23 cellular contexts compared by ENCODE assay signal in genomic region chr12:31880340-31880739, GRCh38.
A peak's percentile ranks its signal among the peaks of the same experiment; 100 is the strongest.
DNase-seq lines count a peak whose midpoint lies in the region; ATAC-seq and TF ChIP-seq lines count a peak whose summit lies in the region.
"Had no signal": no experiment of that assay in that cellular context is flagged by ENCODE, and none has a peak within 500 bp of the region (broad histone marks: within the 10 kb centered on the region; RNA-seq: fewer than 3 reads in every experiment).

No MANE protein-coding gene starts in this region.

- H2AK5ac ChIP-seq in mesenchymal stem cell (ENCODE audit: low read length, severe bottlenecking) = no peak overlapping the region

- H3K18ac ChIP-seq in mesenchymal stem cell (ENCODE audit: low read depth in 1 of 2, low read length in 2 of 2) = peak overlapping the region in 1 of 2 experiments; percentile 48

- H3K27me3 Mint-ChIP-seq in CD4-positive, CD25-positive, alpha-beta regulatory T cell = no peaks in the 10 kb centered on the region
- no peaks in the 10 kb centered on the region for H3K27me3 Mint-ChIP-seq in activated T-helper 17 cell treated with anti-CD3 and anti-CD28 coated beads, Interleukin-2, amount 50 U/mL, for 72 hours

- H3K9me3 Mint-ChIP-seq in CD4-positive, CD25-positive, alpha-beta regulatory T cell = peaks cover 0 to 13% (median 3%) of the 10 kb centered on the region in 7 donors
- H3K9me3 Mint-ChIP-seq in activated T-helper 17 cell treated with anti-CD3 and anti-CD28 coated beads, Interleukin-2, amount 50 U/mL, for 72 hours = peaks cover 5% of the 10 kb centered on the region

- no peak overlapping the region for H3K4me2 ChIP-seq in mesenchymal stem cell (ENCODE audit: low read length, poor library complexity, severe bottlenecking)
- H3K4me2 ChIP-seq: KMS-11 had no signal

- no peak overlapping the region for H3K9ac ChIP-seq in mesenchymal stem cell (ENCODE audit: low read length)
- H3K9ac ChIP-seq: KMS-11 had no signal

- no peak overlapping the region for H2BK5ac ChIP-seq in mesenchymal stem cell (ENCODE audit: low read depth, low read length, poor library complexity, severe bottlenecking)

- H3K27ac ChIP-seq in CD4-positive, CD25-positive, alpha-beta regulatory T cell (ENCODE audit: insufficient read depth, low read length, poor library complexity, severe bottlenecking) = no peak overlapping the region
- no peak overlapping the region for H3K27ac ChIP-seq in HEK293 (ENCODE audit: extremely low read depth, low read depth, low read length)
- no peak overlapping the region for H3K27ac ChIP-seq in mesenchymal stem cell (ENCODE audit: low read length, poor library complexity, severe bottlenecking)
- H3K27ac ChIP-seq in left lung = no peak overlapping the region
- H3K27ac ChIP-seq: C4-2B, epithelial cell of prostate, KMS-11, prostate gland, tibial artery had no signal

- no peak overlapping the region for H3K23ac ChIP-seq in mesenchymal stem cell (ENCODE audit: low read length in 2 of 2)

- CTCF ChIA-PET in HEK293 (lab: Yijun Ruan, JAX) = no interaction called here

- TF ChIP-seq CTCF in HEK293 (tag by site-specific recombination; IDR thresholded peaks at IDR 0.05) (no peak), left lung (IDR thresholded peaks at IDR 0.05) (no peak)

- peak overlapping the region in 2 of 3 donors; percentile 55 to 56 for H3K27ac Mint-ChIP-seq in CD4-positive, CD25-positive, alpha-beta regulatory T cell
- peak overlapping the region; percentile 8 for H3K27ac Mint-ChIP-seq in activated T-helper 17 cell treated with anti-CD3 and anti-CD28 coated beads, Interleukin-2, amount 50 U/mL, for 72 hours

- no peak overlapping the region for H4K8ac ChIP-seq in mesenchymal stem cell (ENCODE audit: low read length)

- no peak overlapping the region for H3K4me3 ChIP-seq in CD4-positive, CD25-positive, alpha-beta regulatory T cell (ENCODE audit: low read depth, low read length)
- no peak overlapping the region for H3K4me3 ChIP-seq in HEK293 (ENCODE audit: low read depth, low read length)
- H3K4me3 ChIP-seq in mesenchymal stem cell (ENCODE audit: insufficient read depth in 1 of 2, low read depth in 1 of 2, low read length in 2 of 2) = no peak overlapping the region
- no peak overlapping the region for H3K4me3 ChIP-seq in left lung
- H3K4me3 ChIP-seq: dorsolateral prefrontal cortex, prostate gland, tibial artery had no signal

- intact Hi-C loops in left lung (cut with DNase I) = no loop called here

- H3K4me3 Mint-ChIP-seq in CD4-positive, CD25-positive, alpha-beta regulatory T cell = no peak overlapping the region
- no peak overlapping the region for H3K4me3 Mint-ChIP-seq in activated T-helper 17 cell treated with anti-CD3 and anti-CD28 coated beads, Interleukin-2, amount 50 U/mL, for 72 hours
- H3K4me3 Mint-ChIP-seq: neural crest cell had no signal

- peaks cover 4% of the 10 kb centered on the region for H3K36me3 Mint-ChIP-seq in CD4-positive, CD25-positive, alpha-beta regulatory T cell
- no peaks in the 10 kb centered on the region for H3K36me3 Mint-ChIP-seq in activated T-helper 17 cell treated with anti-CD3 and anti-CD28 coated beads, Interleukin-2, amount 50 U/mL, for 72 hours (ENCODE audit: low read depth)

- no peaks in the 10 kb centered on the region for H3K27me3 ChIP-seq in CD4-positive, CD25-positive, alpha-beta regulatory T cell (ENCODE audit: control insufficient read depth, insufficient read depth, low read length)
- H3K27me3 ChIP-seq in mesenchymal stem cell (ENCODE audit: control insufficient read depth in 1 of 2, insufficient read depth in 1 of 2, low read length in 2 of 2) (no peaks in the 10 kb centered on the region), left lung (no peaks in the 10 kb centered on the region)
- H3K27me3 ChIP-seq: dorsolateral prefrontal cortex, tibial artery had no signal

- H3K4me1 Mint-ChIP-seq in CD4-positive, CD25-positive, alpha-beta regulatory T cell = peaks cover 9 to 42% (median 28%) of the 10 kb centered on the region in 4 donors
- peaks cover 1% of the 10 kb centered on the region for H3K4me1 Mint-ChIP-seq in activated T-helper 17 cell treated with anti-CD3 and anti-CD28 coated beads, Interleukin-2, amount 50 U/mL, for 72 hours
- H3K4me1 Mint-ChIP-seq: neural crest cell had no signal

- no peak for ATAC-seq in CD4-positive, CD25-positive, alpha-beta regulatory T cell (ENCODE audit: low read depth in 2 of 2)
- no peak for ATAC-seq in activated T-helper 17 cell treated with anti-CD3 and anti-CD28 coated beads, Interleukin-2, amount 50 U/mL, for 72 hours (replicated peaks)
- ATAC-seq in GM19455 (IDR thresholded peaks at IDR 0.05; ENCODE audit: unreplicated experiment) (no peak), left lung (no peak)

- H2BK12ac ChIP-seq in mesenchymal stem cell (ENCODE audit: low read length in 2 of 2) = no peak overlapping the region

- no peaks in the 10 kb centered on the region for H3K79me1 ChIP-seq in mesenchymal stem cell (replicated peaks; ENCODE audit: low read length, poor library complexity, severe bottlenecking)

- no peaks in the 10 kb centered on the region for H3K9me3 ChIP-seq in CD4-positive, CD25-positive, alpha-beta regulatory T cell (ENCODE audit: control insufficient read depth in 2 of 2, low read length in 2 of 2)
- H3K9me3 ChIP-seq in HEK293 (ENCODE audit: control insufficient read depth, insufficient read depth, low read depth, low read length) = no peaks in the 10 kb centered on the region
- H3K9me3 ChIP-seq in mesenchymal stem cell (ENCODE audit: control insufficient read depth, low read length) = no peaks in the 10 kb centered on the region
- peaks cover 0 to 18% of the 10 kb centered on the region in 2 donors for H3K9me3 ChIP-seq in left lung
- H3K9me3 ChIP-seq: prostate gland, tibial artery had no signal

- peaks cover 4% of the 10 kb centered on the region for H3K4me1 ChIP-seq in CD4-positive, CD25-positive, alpha-beta regulatory T cell (ENCODE audit: control insufficient read depth, insufficient read depth, low read length, poor library complexity, severe bottlenecking)
- H3K4me1 ChIP-seq in HEK293 (ENCODE audit: control insufficient read depth, insufficient read depth, low read length) = peaks cover 3% of the 10 kb centered on the region
- H3K4me1 ChIP-seq in mesenchymal stem cell (ENCODE audit: control insufficient read depth, insufficient read depth, low read depth, low read length) = peaks cover 1% of the 10 kb centered on the region
- peaks cover 0 to 22% of the 10 kb centered on the region in 2 donors for H3K4me1 ChIP-seq in left lung
- H3K4me1 ChIP-seq: prostate gland, tibial artery had no signal

- DNase-seq in CD4-positive, CD25-positive, alpha-beta regulatory T cell = no peak
- DNase-seq in mesenchymal stem cell = peak; percentile 82
- DNase-seq in left lung = no peak
- no peak for DNase-seq in cerebellar cortex (ENCODE audit: low spot score)
- DNase-seq in epidermal melanocyte (ENCODE audit: insufficient read length, low spot score) = no peak
- DNase-seq: activated CD4-positive, CD25-positive, alpha-beta regulatory T cell treated with anti-CD3 and anti-CD28 coated beads, Interleukin-2, amount 50 U/mL, for 72 hours; DMS79; dorsolateral prefrontal cortex; hypothalamus; kidney; mammary epithelial cell; NCI-H187; stimulated activated CD4-positive, alpha-beta T cell treated with anti-CD3 and anti-CD28 coated beads, Interleukin-2, amount 100 ng/mL, for 24 hours; stimulated activated naive CD4-positive, alpha-beta T cell treated with Interleukin-2 at 50 U/mL for 16 hours; tibial artery had no signal

- H4K91ac ChIP-seq in mesenchymal stem cell (ENCODE audit: low read length) = no peak overlapping the region

- H3K36me3 ChIP-seq in CD4-positive, CD25-positive, alpha-beta regulatory T cell (ENCODE audit: control insufficient read depth, insufficient read depth, low read length) = no peaks in the 10 kb centered on the region
- H3K36me3 ChIP-seq in HEK293 (ENCODE audit: control insufficient read depth in 2 of 2, insufficient read depth in 1 of 2, low read length in 2 of 2) = no peaks in the 10 kb centered on the region
- no peaks in the 10 kb centered on the region for H3K36me3 ChIP-seq in mesenchymal stem cell (ENCODE audit: control insufficient read depth in 1 of 2, insufficient read depth in 2 of 2, low read depth in 1 of 2, low read length in 2 of 2)
- H3K36me3 ChIP-seq in left lung = no peaks in the 10 kb centered on the region
- H3K36me3 ChIP-seq: prostate gland, tibial artery had no signal

- no peak overlapping the region for H3K14ac ChIP-seq in mesenchymal stem cell (ENCODE audit: low read length in 2 of 2)

- no peak overlapping the region for H2BK120ac ChIP-seq in mesenchymal stem cell (ENCODE audit: low read depth, low read length)

- H2BK15ac ChIP-seq in mesenchymal stem cell (ENCODE audit: low read depth, poor library complexity, severe bottlenecking) = no peak overlapping the region

- H2AFZ ChIP-seq in mesenchymal stem cell (ENCODE audit: low read depth, low read length) = no peak overlapping the region

- peak overlapping the region in 1 of 2 experiments; percentile 8 for H3K4ac ChIP-seq in mesenchymal stem cell (ENCODE audit: low read depth in 1 of 2, low read length in 2 of 2)

- POLR2A ChIA-PET in HEK293 (lab: Yijun Ruan, JAX) = no interaction called here

TF ChIP-seq in HEK293, 187 proteins besides CTCF, POLR2A, EP300 and RAD21 (continues in another document):
- TF ChIP-seq PRDM10 (tag by site-specific recombination; IDR thresholded peaks at IDR 0.05) = peak; percentile 35; the same call in 1 of the 2 replicates
